In the genomic region with DNA sequence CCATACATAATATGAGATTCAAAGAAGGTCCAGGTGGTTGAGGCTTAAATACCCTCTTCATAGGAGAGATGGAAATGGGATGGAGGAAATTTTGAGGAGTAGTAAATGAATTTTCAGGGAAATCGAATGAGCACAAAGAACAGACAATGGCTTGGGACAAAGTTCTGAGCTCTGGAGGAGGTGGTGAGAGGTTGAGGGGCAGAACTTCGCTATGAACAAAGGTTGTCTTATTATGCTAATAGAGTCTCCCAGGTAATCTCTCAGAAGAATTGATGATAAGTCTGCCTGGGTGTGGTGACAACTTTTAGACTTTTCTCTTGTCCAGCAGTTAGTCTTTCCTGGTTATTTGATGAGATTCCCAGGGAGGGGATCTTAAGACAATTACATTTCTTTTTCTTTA, we compare ENCODE assay signal across 12 cellular contexts.
DNase-seq lines count a peak whose midpoint lies in the region; ATAC-seq and TF ChIP-seq lines count a peak whose summit lies in the region.
"Had no signal": no experiment of that assay in that cellular context is flagged by ENCODE, and none has a peak within 500 bp of the region (broad histone marks: within the 10 kb centered on the region; RNA-seq: fewer than 3 reads in every experiment).

No MANE protein-coding gene starts in this region.

- H3K36me3 Mint-ChIP-seq in GM23338 (ENCODE audit: low read depth), result peaks cover 57% of the 10 kb centered on the region
- H3K36me3 Mint-ChIP-seq: CD4-positive, CD25-positive, alpha-beta regulatory T cell had no signal

- ATAC-seq in GM23338, result no peak
- ATAC-seq in GM18511 (IDR thresholded peaks at IDR 0.05; ENCODE audit: unreplicated experiment), result no peak
- ATAC-seq in HG03457 (IDR thresholded peaks at IDR 0.05; ENCODE audit: unreplicated experiment), result no peak
- ATAC-seq: K562 had no signal

- H3K9me2 ChIP-seq in GM23338 (ENCODE audit: insufficient read depth) (no peaks in the 10 kb centered on the region), hepatocyte (replicated peaks; ENCODE audit: insufficient read depth) (no peaks in the 10 kb centered on the region)

- peaks cover 56% of the 10 kb centered on the region for H3K9me3 Mint-ChIP-seq in GM23338

- H3K4me1 ChIP-seq in GM23338 (ENCODE audit: insufficient read depth) (peaks cover 36% of the 10 kb centered on the region), HUES6 (ENCODE audit: control insufficient read depth, insufficient read depth, low read length) (peaks cover 23% of the 10 kb centered on the region), hepatocyte (ENCODE audit: insufficient read depth) (peaks cover 17% of the 10 kb centered on the region), iPS-20b (ENCODE audit: insufficient read depth, low read length) (peaks cover 25% of the 10 kb centered on the region; the same call in 1 of the 2 replicates)
- H3K4me1 ChIP-seq: BLaER1 treated with 17β-estradiol and CSF1 and Interleukin-3, amounts not matched to agents 10 nM and 100 nM had no signal

- peak overlapping the region; percentile 60 for H3K4me2 ChIP-seq in GM23338
- no peak overlapping the region for H3K4me2 ChIP-seq in hepatocyte
- H3K4me2 ChIP-seq: BLaER1 treated with 17β-estradiol and CSF1 and Interleukin-3, amounts not matched to agents 10 nM and 100 nM had no signal

- H3K36me3 ChIP-seq in GM23338 (ENCODE audit: insufficient read depth) (peaks cover 13% of the 10 kb centered on the region), HUES6 (ENCODE audit: control insufficient read depth, insufficient read depth, low read length) (peaks cover 21% of the 10 kb centered on the region), hepatocyte (replicated peaks; ENCODE audit: insufficient read depth, low read depth) (no peaks in the 10 kb centered on the region), iPS-20b (ENCODE audit: insufficient read depth, low read depth, low read length) (peaks cover 8% of the 10 kb centered on the region; the same call in 1 of the 2 replicates)
- H3K36me3 ChIP-seq: BLaER1 treated with 17β-estradiol and CSF1 and Interleukin-3, amounts not matched to agents 10 nM and 100 nM had no signal

- peak overlapping the region; percentile 11; the same call in 2 of the 3 replicates for H3K4me3 Mint-ChIP-seq in GM23338
- H3K4me3 Mint-ChIP-seq: CD4-positive, CD25-positive, alpha-beta regulatory T cell had no signal

- H3K27ac Mint-ChIP-seq in GM23338, result peak overlapping the region; percentile 9; the same call in 1 of the 2 replicates
- H3K27ac Mint-ChIP-seq: CD4-positive, CD25-positive, alpha-beta regulatory T cell had no signal

- H3K9me3 ChIP-seq in HUES6 (ENCODE audit: control insufficient read depth, insufficient read depth, low read depth, low read length) (peaks cover 41% of the 10 kb centered on the region), hepatocyte (ENCODE audit: low read depth) (peaks cover 5% of the 10 kb centered on the region), iPS-20b (ENCODE audit: insufficient read depth, low read depth, low read length) (peaks cover 22% of the 10 kb centered on the region)

- 63% methylated on average over 2 of the region's 2 CpGs for WGBS in hepatocyte (ENCODE audit: low lambda C conversion rate, missing lambda C conversion rate)

- H3K9ac ChIP-seq in HUES6 (ENCODE audit: low read length) (peak overlapping the region; percentile 57), iPS-20b (ENCODE audit: low read depth, low read length) (peak overlapping the region; percentile 4; the same call in 1 of the 2 replicates)
- H3K9ac ChIP-seq: BLaER1 treated with 17β-estradiol and CSF1 and Interleukin-3, amounts not matched to agents 10 nM and 100 nM had no signal

- H4K20me1 ChIP-seq in GM23338 (replicated peaks; ENCODE audit: insufficient read depth), result no peaks in the 10 kb centered on the region
- H4K20me1 ChIP-seq in hepatocyte (ENCODE audit: insufficient read depth, poor library complexity, severe bottlenecking), result no peaks in the 10 kb centered on the region
- H4K20me1 ChIP-seq: BLaER1 treated with 17β-estradiol and CSF1 and Interleukin-3, amounts not matched to agents 10 nM and 100 nM had no signal

- peaks cover 32% of the 10 kb centered on the region for H3K4me1 Mint-ChIP-seq in GM23338
- H3K4me1 Mint-ChIP-seq: CD4-positive, CD25-positive, alpha-beta regulatory T cell had no signal

- no peak overlapping the region for H2AFZ ChIP-seq in GM23338
- H2AFZ ChIP-seq in hepatocyte, result no peak overlapping the region

- H3K4me3 ChIP-seq in GM23338 (peak overlapping the region; percentile 14), HUES6 (ENCODE audit: low read depth, low read length) (peak overlapping the region; percentile 39), hepatocyte (no peak overlapping the region), iPS-20b (ENCODE audit: low read length) (peak overlapping the region; percentile 41)
- H3K4me3 ChIP-seq: BLaER1 treated with 17β-estradiol and CSF1 and Interleukin-3, amounts not matched to agents 10 nM and 100 nM; K562 had no signal

- peaks cover 8% of the 10 kb centered on the region for H3K27me3 Mint-ChIP-seq in GM23338 (ENCODE audit: insufficient read depth, low read depth, poor library complexity)

- H3F3A ChIP-seq in GM23338 (replicated peaks; ENCODE audit: low read depth), result peaks cover 5% of the 10 kb centered on the region

- H3K27me3 ChIP-seq in GM23338 (ENCODE audit: insufficient read depth) (no peaks in the 10 kb centered on the region), HUES6 (ENCODE audit: control insufficient read depth, insufficient read depth, low read length) (no peaks in the 10 kb centered on the region), hepatocyte (no peaks in the 10 kb centered on the region), iPS-20b (ENCODE audit: insufficient read depth, low read length) (no peaks in the 10 kb centered on the region)
- H3K27me3 ChIP-seq: BLaER1 treated with 17β-estradiol and CSF1 and Interleukin-3, amounts not matched to agents 10 nM and 100 nM had no signal

- no peak for TF ChIP-seq CTCF in GM23338 (conservative IDR thresholded peaks at IDR 0.05; ENCODE audit: low read depth in 2 of 2)
- no peak for TF ChIP-seq CTCF in hepatocyte (IDR thresholded peaks at IDR 0.05; ENCODE audit: poor library complexity)

- H3K79me2 ChIP-seq in GM23338 (replicated peaks; ENCODE audit: insufficient read depth) (peaks cover 26% of the 10 kb centered on the region), hepatocyte (no peaks in the 10 kb centered on the region)

- no peak for DNase-seq in GM23338 (ENCODE audit: low spot score)
- DNase-seq in hepatocyte (ENCODE audit: low spot score), result no peak
- no peak for DNase-seq in cortex of kidney (lab: John Stamatoyannopoulos, UW)
- no peak for DNase-seq in HuH-7.5 (ENCODE audit: low spot score)
- DNase-seq: ACHN; CD4-positive, CD25-positive, alpha-beta regulatory T cell had no signal

- H3K27ac ChIP-seq in GM23338 (ENCODE audit: low read depth), result peak overlapping the region; percentile 56; the same call in 1 of the 2 replicates
- H3K27ac ChIP-seq in HUES6 (ENCODE audit: low read depth, low read length), result peak overlapping the region; percentile 96
- peak overlapping the region; percentile 46 for H3K27ac ChIP-seq in hepatocyte
- H3K27ac ChIP-seq in iPS-20b (ENCODE audit: low read length), result no peak overlapping the region
- H3K27ac ChIP-seq: BLaER1 treated with 17β-estradiol and CSF1 and Interleukin-3, amounts not matched to agents 10 nM and 100 nM had no signal

TF ChIP-seq in GM23338, 12 proteins besides CTCF, POLR2A, EP300 and RAD21 (continues in another document):
- TF ChIP-seq, protein P1, sequence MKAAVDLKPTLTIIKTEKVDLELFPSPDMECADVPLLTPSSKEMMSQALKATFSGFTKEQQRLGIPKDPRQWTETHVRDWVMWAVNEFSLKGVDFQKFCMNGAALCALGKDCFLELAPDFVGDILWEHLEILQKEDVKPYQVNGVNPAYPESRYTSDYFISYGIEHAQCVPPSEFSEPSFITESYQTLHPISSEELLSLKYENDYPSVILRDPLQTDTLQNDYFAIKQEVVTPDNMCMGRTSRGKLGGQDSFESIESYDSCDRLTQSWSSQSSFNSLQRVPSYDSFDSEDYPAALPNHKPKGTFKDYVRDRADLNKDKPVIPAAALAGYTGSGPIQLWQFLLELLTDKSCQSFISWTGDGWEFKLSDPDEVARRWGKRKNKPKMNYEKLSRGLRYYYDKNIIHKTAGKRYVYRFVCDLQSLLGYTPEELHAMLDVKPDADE (IDR thresholded peaks at IDR 0.05), result no peak
- TF ChIP-seq POLR2AphosphoS5 (IDR thresholded peaks at IDR 0.05; ENCODE audit: low read depth), result no peak
- TF ChIP-seq NANOG (IDR thresholded peaks at IDR 0.05; ENCODE audit: borderline replicate concordance), result no peak
- no peak for TF ChIP-seq ZNF331 (CRISPR knock-in tag; IDR thresholded peaks at IDR 0.05; ENCODE audit: low read depth)
